ENCODE assay signal across 15 cellular contexts in genomic region chr7:130435455-130435854, GRCh38. TPM values are rescaled to one million over a fixed set of nuclear protein-coding genes. Genes with fewer than 3 reads are reported as not detected.
"Had no signal": no experiment of that assay in that cellular context is flagged by ENCODE, and none has a peak within 500 bp of the region (broad histone marks: within the 10 kb centered on the region; RNA-seq: fewer than 3 reads in every experiment).

No MANE protein-coding gene starts in this region.

- ATAC-seq: activated T-helper 17 cell treated with anti-CD3 and anti-CD28 coated beads, Interleukin-2, amount 50 U/mL, for 72 hours; stimulated activated naive B cell treated with anti-CD40 and anti-IgM and Interleukin-4, amounts not matched to agents 10 μg/mL and 1 μg/mL and 100 μg/mL, for 72 hours had no signal

- H3K27ac ChIP-seq: esophagus squamous epithelium, thyroid gland had no signal

- H3K36me3 Mint-ChIP-seq: immature natural killer cell had no signal

- H3K36me3 ChIP-seq: esophagus squamous epithelium, thyroid gland had no signal

- H3K4me3 ChIP-seq: esophagus squamous epithelium, thyroid gland had no signal

- DNase-seq: activated CD4-positive, alpha-beta T cell treated with anti-CD3 and anti-CD28 coated beads for 1 hour; activated CD4-positive, alpha-beta T cell treated with anti-CD3 and anti-CD28 coated beads, Interleukin-2, amount 50 U/mL, for 4 hours; activated naive CD4-positive, alpha-beta T cell treated with anti-CD3 and anti-CD28 coated beads, Interleukin-2, amount 10 ng/mL, durations not matched to agents 7 days and 5 days; amniotic stem cell; caudate nucleus; esophagus squamous epithelium; foreskin melanocyte; head of caudate nucleus; immature natural killer cell; nephron progenitor cell; occipital lobe; stimulated activated CD4-positive, alpha-beta T cell treated with anti-CD3 and anti-CD28 coated beads, Interleukin-2, amount 100 ng/mL, for 48 hours; stimulated activated naive B cell treated with anti-CD40 and anti-IgM and Interleukin-4, amounts not matched to agents 10 μg/mL and 1 μg/mL and 100 μg/mL, for 72 hours; thyroid gland had no signal

- H3K9me3 ChIP-seq: esophagus squamous epithelium, thyroid gland had no signal

- H3K27ac Mint-ChIP-seq: activated naive CD4-positive, alpha-beta T cell treated with anti-CD3 and anti-CD28 coated beads, Interleukin-2, amount 10 ng/mL, durations not matched to agents 7 days and 5 days; activated T-helper 17 cell treated with anti-CD3 and anti-CD28 coated beads, Interleukin-2, amount 50 U/mL, for 72 hours; immature natural killer cell; nephron progenitor cell; stimulated activated naive B cell treated with anti-CD40 and anti-IgM and Interleukin-4, amounts not matched to agents 10 μg/mL and 1 μg/mL and 100 μg/mL, for 72 hours had no signal

- H3K27me3 Mint-ChIP-seq: activated naive CD4-positive, alpha-beta T cell treated with anti-CD3 and anti-CD28 coated beads, Interleukin-2, amount 10 ng/mL, durations not matched to agents 7 days and 5 days; activated T-helper 17 cell treated with anti-CD3 and anti-CD28 coated beads, Interleukin-2, amount 50 U/mL, for 72 hours; stimulated activated naive B cell treated with anti-CD40 and anti-IgM and Interleukin-4, amounts not matched to agents 10 μg/mL and 1 μg/mL and 100 μg/mL, for 72 hours had no signal

- H3K27me3 ChIP-seq: esophagus squamous epithelium, thyroid gland had no signal

- H3K9me3 Mint-ChIP-seq: activated naive CD4-positive, alpha-beta T cell treated with anti-CD3 and anti-CD28 coated beads, Interleukin-2, amount 10 ng/mL, durations not matched to agents 7 days and 5 days; activated T-helper 17 cell treated with anti-CD3 and anti-CD28 coated beads, Interleukin-2, amount 50 U/mL, for 72 hours; immature natural killer cell; stimulated activated naive B cell treated with anti-CD40 and anti-IgM and Interleukin-4, amounts not matched to agents 10 μg/mL and 1 μg/mL and 100 μg/mL, for 72 hours had no signal

- H3K4me3 Mint-ChIP-seq: activated naive CD4-positive, alpha-beta T cell treated with anti-CD3 and anti-CD28 coated beads, Interleukin-2, amount 10 ng/mL, durations not matched to agents 7 days and 5 days; activated T-helper 17 cell treated with anti-CD3 and anti-CD28 coated beads, Interleukin-2, amount 50 U/mL, for 72 hours; immature natural killer cell; nephron progenitor cell; stimulated activated naive B cell treated with anti-CD40 and anti-IgM and Interleukin-4, amounts not matched to agents 10 μg/mL and 1 μg/mL and 100 μg/mL, for 72 hours had no signal

RNA-seq across cellular contexts. Expression of gene CPA1, which starts 55.2 kb away (rescaled TPM):
- total RNA-seq: activated T-helper 17 cell treated with anti-CD3 and anti-CD28 coated beads, Interleukin-2, amount 50 U/mL, for 72 hours; esophagus squamous epithelium; occipital lobe had no signal
